In the genomic region with DNA sequence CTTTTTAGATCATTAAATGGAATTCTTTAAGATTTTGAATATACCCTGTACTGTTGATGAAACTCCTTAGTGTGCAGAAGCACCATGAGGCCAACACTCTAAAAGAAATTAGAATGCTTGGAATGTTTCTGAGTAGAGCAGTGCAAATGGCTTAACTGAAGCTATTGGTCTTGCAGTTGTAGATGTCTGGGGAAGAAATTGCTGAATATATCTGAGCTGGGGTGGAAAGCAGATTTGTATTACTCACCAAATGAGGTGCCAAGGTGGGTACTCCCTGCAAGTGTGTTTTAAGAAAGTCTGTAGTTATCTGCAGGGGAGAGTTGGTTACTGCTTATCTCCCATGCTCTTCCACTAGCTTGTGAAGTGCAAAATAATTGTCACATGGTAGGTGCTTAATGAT, we compare ENCODE assay signal across 29 cellular contexts.
"Had no signal": no experiment of that assay in that cellular context is flagged by ENCODE, and none has a peak within 500 bp of the region (broad histone marks: within the 10 kb centered on the region; RNA-seq: fewer than 3 reads in every experiment).

No MANE protein-coding gene starts in this region.

- H3K9me3 ChIP-seq: esophagus squamous epithelium, heart right ventricle, ovary, psoas muscle, thoracic aorta, transverse colon, upper lobe of right lung, uterus had no signal

- H3K4me3 Mint-ChIP-seq: effector memory CD8-positive, alpha-beta T cell; immature natural killer cell; memory B cell; natural killer cell; stimulated activated naive B cell treated with anti-CD40 and anti-IgM and Interleukin-4, amounts not matched to agents 10 μg/mL and 1 μg/mL and 100 μg/mL, for 72 hours; stimulated activated naive CD8-positive, alpha-beta T cell treated with anti-CD3 and anti-CD28 coated beads, Interleukin-15, Interleukin-2, amounts not matched to agents 100 ng/mL and 50 ng/mL, for 24 hours had no signal

- H3K27ac ChIP-seq: esophagus squamous epithelium, heart right ventricle, ovary, psoas muscle, thoracic aorta, transverse colon, upper lobe of right lung, uterus had no signal

- H3K27ac Mint-ChIP-seq: effector memory CD8-positive, alpha-beta T cell; immature natural killer cell; memory B cell; natural killer cell; stimulated activated naive B cell treated with anti-CD40 and anti-IgM and Interleukin-4, amounts not matched to agents 10 μg/mL and 1 μg/mL and 100 μg/mL, for 72 hours; stimulated activated naive CD8-positive, alpha-beta T cell treated with anti-CD3 and anti-CD28 coated beads, Interleukin-15, Interleukin-2, amounts not matched to agents 100 ng/mL and 50 ng/mL, for 24 hours had no signal

- H3K4me3 ChIP-seq: esophagus squamous epithelium, heart right ventricle, lung, ovary, psoas muscle, thoracic aorta, transverse colon, upper lobe of right lung, uterus had no signal

- ATAC-seq: effector memory CD8-positive, alpha-beta T cell; heart right ventricle; left ventricle myocardium superior; natural killer cell; psoas muscle; right cardiac atrium; stimulated activated naive B cell treated with anti-CD40 and anti-IgM and Interleukin-4, amounts not matched to agents 10 μg/mL and 1 μg/mL and 100 μg/mL, for 72 hours; upper lobe of right lung had no signal

- H3K27me3 ChIP-seq: esophagus squamous epithelium, heart right ventricle, ovary, transverse colon, upper lobe of right lung, uterus had no signal

- H3K4me1 ChIP-seq: esophagus squamous epithelium, psoas muscle, transverse colon, upper lobe of right lung, uterus had no signal

- H3K36me3 Mint-ChIP-seq: immature natural killer cell; memory B cell; natural killer cell; stimulated activated naive B cell treated with anti-CD40 and anti-IgM and Interleukin-4, amounts not matched to agents 10 μg/mL and 1 μg/mL and 100 μg/mL, for 72 hours had no signal

- H3K36me3 ChIP-seq: heart right ventricle, ovary, thoracic aorta, transverse colon, upper lobe of right lung, uterus had no signal

- DNase-seq: cortex of kidney; effector memory CD8-positive, alpha-beta T cell; erythroblast; esophagus squamous epithelium; foreskin melanocyte; glutamatergic neuron; heart right ventricle; hypothalamus; immature natural killer cell; islet precursor cell; left ventricle myocardium superior; natural killer cell; occipital lobe; ovary; posterior cingulate gyrus; psoas muscle; right cardiac atrium; small intestine; stimulated activated CD4-positive, alpha-beta T cell treated with anti-CD3 and anti-CD28 coated beads, Interleukin-15, amount 100 ng/mL, for 24 hours; stimulated activated CD4-positive, alpha-beta T cell treated with anti-CD3 and anti-CD28 coated beads, Interleukin-2, amount 100 ng/mL, for 48 hours; stimulated activated naive B cell treated with anti-CD40 and anti-IgM and Interleukin-4, amounts not matched to agents 10 μg/mL and 1 μg/mL and 100 μg/mL, for 72 hours; transverse colon; upper lobe of right lung; uterus had no signal

- H3K4me1 Mint-ChIP-seq: immature natural killer cell; memory B cell; natural killer cell; stimulated activated naive B cell treated with anti-CD40 and anti-IgM and Interleukin-4, amounts not matched to agents 10 μg/mL and 1 μg/mL and 100 μg/mL, for 72 hours had no signal

- FAIRE-seq: endometrium, small intestine had no signal
